ENCODE assay signal across 1 cellular context in genomic region chr4:109131559-109131958, GRCh38.
TF ChIP-seq lines count a peak whose summit lies in the region.

No MANE protein-coding gene starts in this region.

TF ChIP-seq in K562, 482 proteins besides CTCF, POLR2A, EP300 and RAD21 (continued from another document and continues in another):
- TF ChIP-seq TFE3 (CRISPR knock-in tag; IDR thresholded peaks at IDR 0.05): no peak
- TF ChIP-seq STAT5B (CRISPR knock-in tag; IDR thresholded peaks at IDR 0.05): no peak
- peak; percentile 48; the same call in 1 of the 2 replicates for TF ChIP-seq SMARCC2 (IDR thresholded peaks at IDR 0.05; ENCODE audit: low read depth)
- TF ChIP-seq EHMT2 (IDR thresholded peaks at IDR 0.05): no peak
- peak; percentile 64 for TF ChIP-seq SOX6 (IDR thresholded peaks at IDR 0.05)
- no peak for TF ChIP-seq NFRKB (IDR thresholded peaks at IDR 0.05; ENCODE audit: low read depth)
- peak; percentile 63 for TF ChIP-seq SMARCA4 (IDR thresholded peaks at IDR 0.05)
- TF ChIP-seq HLTF (IDR thresholded peaks at IDR 0.05): no peak
- no peak for TF ChIP-seq DACH1 (IDR thresholded peaks at IDR 0.05; ENCODE audit: partially characterized antibody)
- no peak for TF ChIP-seq CEBPG (CRISPR knock-in tag; IDR thresholded peaks at IDR 0.05)
- TF ChIP-seq CEBPG (tag; conservative IDR thresholded peaks at IDR 0.05 in 1 of 2, IDR thresholded peaks at IDR 0.05 in 1 of 2): no peak
- peak; percentile 88 for TF ChIP-seq TEAD4 (IDR thresholded peaks at IDR 0.05; ENCODE audit: low read length)
- no peak for TF ChIP-seq TEAD4 (CRISPR knock-in tag; IDR thresholded peaks at IDR 0.05; ENCODE audit: borderline replicate concordance)
- peak in 1 of 3 experiments; percentile 18 for TF ChIP-seq YY1 (IDR thresholded peaks at IDR 0.05; ENCODE audit: borderline replicate concordance in 1 of 3, control insufficient read depth in 1 of 3, extremely low read depth in 1 of 3, insufficient read depth in 3 of 3, insufficient read length in 1 of 3, insufficient replicate concordance in 2 of 3, low read depth in 1 of 3, low read length in 2 of 3)
- TF ChIP-seq MBD1 (CRISPR knock-in tag; IDR thresholded peaks at IDR 0.05): no peak
- TF ChIP-seq NR2F6 (CRISPR knock-in tag; IDR thresholded peaks at IDR 0.05): no peak
- peak; percentile 13; the same call in 1 of the 2 replicates for TF ChIP-seq NFIC (IDR thresholded peaks at IDR 0.05)
- TF ChIP-seq ESRRA (IDR thresholded peaks at IDR 0.05; ENCODE audit: borderline replicate concordance, low read depth): no peak
- TF ChIP-seq CBX1 (IDR thresholded peaks at IDR 0.05; ENCODE audit: low read depth): no peak
- TF ChIP-seq LEF1 (IDR thresholded peaks at IDR 0.05): peak; percentile 37; the same call in 1 of the 2 replicates
- TF ChIP-seq ZKSCAN1 (IDR thresholded peaks at IDR 0.05; ENCODE audit: low read depth, low read length): no peak
- TF ChIP-seq L3MBTL2 (IDR thresholded peaks at IDR 0.05): peak; percentile 88
- no peak for TF ChIP-seq ZNF764 (CRISPR knock-in tag; IDR thresholded peaks at IDR 0.05; ENCODE audit: low read depth)
- no peak for TF ChIP-seq JUND (IDR thresholded peaks at IDR 0.05; ENCODE audit: borderline replicate concordance, low read depth, low read length)
- TF ChIP-seq JUND (tag; IDR thresholded peaks at IDR 0.05; ENCODE audit: borderline replicate concordance, low read depth, low read length): peak; percentile 11; the same call in 1 of the 3 replicates
- 0 out of 2 replicates have a peak, but pooled peaks have one; percentile 17 for TF ChIP-seq PKNOX1 (IDR thresholded peaks at IDR 0.05)
- TF ChIP-seq CSDE1 (IDR thresholded peaks at IDR 0.05): no peak
- no peak for TF ChIP-seq ATF3 (IDR thresholded peaks at IDR 0.05)
- no peak for TF ChIP-seq ATF3 (CRISPR knock-in tag; conservative IDR thresholded peaks at IDR 0.05)
- TF ChIP-seq SRF (CRISPR knock-in tag; IDR thresholded peaks at IDR 0.05): no peak
- peak; percentile 42; the same call in 1 of the 2 replicates for TF ChIP-seq MTA3 (IDR thresholded peaks at IDR 0.05; ENCODE audit: borderline replicate concordance)
- TF ChIP-seq NEUROD1 (IDR thresholded peaks at IDR 0.05; ENCODE audit: borderline replicate concordance, low read depth, low read length, partially characterized antibody): no peak
- no peak for TF ChIP-seq C11orf30 (IDR thresholded peaks at IDR 0.05; ENCODE audit: low read depth)
- no peak for TF ChIP-seq ZNF311 (CRISPR knock-in tag; IDR thresholded peaks at IDR 0.05)
- TF ChIP-seq RBM22 (IDR thresholded peaks at IDR 0.05; ENCODE audit: low read depth, low read length, poor library complexity, severe bottlenecking): no peak
- TF ChIP-seq CC2D1A (IDR thresholded peaks at IDR 0.05): 0 out of 2 replicates have a peak, but pooled peaks have one; percentile 27
- no peak for TF ChIP-seq HMG20B (CRISPR knock-in tag; IDR thresholded peaks at IDR 0.05)
- no peak for TF ChIP-seq KAT8 (IDR thresholded peaks at IDR 0.05; ENCODE audit: low read depth)
- peak; percentile 39; the same call in 1 of the 2 replicates for TF ChIP-seq MTA1 (IDR thresholded peaks at IDR 0.05; ENCODE audit: borderline replicate concordance)
- TF ChIP-seq GATA2 (CRISPR knock-in tag; IDR thresholded peaks at IDR 0.05): no peak
- no peak for TF ChIP-seq PHF8 (IDR thresholded peaks at IDR 0.05; ENCODE audit: borderline replicate concordance, low read length)
- peak; percentile 79; the same call in 1 of the 2 replicates for TF ChIP-seq SMARCE1 (IDR thresholded peaks at IDR 0.05)
- no peak for TF ChIP-seq SFPQ (IDR thresholded peaks at IDR 0.05; ENCODE audit: low read depth, low read length)
- TF ChIP-seq PCBP1 (IDR thresholded peaks at IDR 0.05; ENCODE audit: low read depth, low read length, poor library complexity, severe bottlenecking): no peak
- TF ChIP-seq ATF7 (IDR thresholded peaks at IDR 0.05): 0 out of 2 replicates have a peak, but pooled peaks have one; percentile 28
- TF ChIP-seq POLR2B (IDR thresholded peaks at IDR 0.05; ENCODE audit: low read depth, partially characterized antibody): no peak
- TF ChIP-seq MTA2 (IDR thresholded peaks at IDR 0.05; ENCODE audit: low read depth): peak; percentile 55; the same call in 1 of the 2 replicates
- TF ChIP-seq CBX3 (IDR thresholded peaks at IDR 0.05; ENCODE audit: borderline replicate concordance in 1 of 2, low read length in 2 of 2): no peak
- TF ChIP-seq U2AF1 (optimal IDR thresholded peaks at IDR 0.05; ENCODE audit: low read depth, low read length): no peak
- TF ChIP-seq SAFB (IDR thresholded peaks at IDR 0.05; ENCODE audit: borderline replicate concordance, low read depth, low read length): no peak
- no peak for TF ChIP-seq ZFP91 (CRISPR knock-in tag; IDR thresholded peaks at IDR 0.05)
- TF ChIP-seq HDAC6 (IDR thresholded peaks at IDR 0.05; ENCODE audit: low read depth, low read length): no peak
- no peak for TF ChIP-seq KDM4B (IDR thresholded peaks at IDR 0.05; ENCODE audit: borderline replicate concordance in 2 of 2, low read depth in 1 of 2)
- TF ChIP-seq TRIM24 (IDR thresholded peaks at IDR 0.05): peak in 1 of 2 experiments; percentile 60; a peak in 2 of 4 replicates
- peak; percentile 40; the same call in 1 of the 2 replicates for TF ChIP-seq KLF16 (IDR thresholded peaks at IDR 0.05)
- TF ChIP-seq MXI1 (IDR thresholded peaks at IDR 0.05; ENCODE audit: low read depth, low read length): no peak
- TF ChIP-seq TAF15 (IDR thresholded peaks at IDR 0.05; ENCODE audit: low read depth, low read length): no peak
- TF ChIP-seq PML (IDR thresholded peaks at IDR 0.05; ENCODE audit: low read length): 0 out of 2 replicates have a peak, but pooled peaks have one; percentile 44
- TF ChIP-seq NCOR1 (IDR thresholded peaks at IDR 0.05): peak; percentile 53; the same call in 1 of the 2 replicates
- no peak for TF ChIP-seq ZNF354B (CRISPR knock-in tag; IDR thresholded peaks at IDR 0.05)
- no peak for TF ChIP-seq ATF1 (CRISPR knock-in tag; IDR thresholded peaks at IDR 0.05)
- TF ChIP-seq ATF1 (tag; IDR thresholded peaks at IDR 0.05): 0 out of 2 replicates have a peak, but pooled peaks have one; percentile 20
